ENCODE assay signal across 9 cellular contexts in genomic region chr7:130890176-130891020, GRCh38.
DNase-seq lines count a peak whose midpoint lies in the region; ATAC-seq and TF ChIP-seq lines count a peak whose summit lies in the region.
"Had no signal": no experiment of that assay in that cellular context is flagged by ENCODE, and none has a peak within 500 bp of the region (broad histone marks: within the 10 kb centered on the region; RNA-seq: fewer than 3 reads in every experiment).

No MANE protein-coding gene starts in this region.

- DNase-seq in Daoy (ENCODE audit: low read depth), result peak; percentile 33
- DNase-seq in activated CD8-positive, alpha-beta T cell treated with anti-CD3 and anti-CD28 coated beads for 36 hours, result no peak
- DNase-seq in fibroblast of the conjunctiva (ENCODE audit: low read depth), result peak; percentile 87
- DNase-seq in sciatic nerve (ENCODE audit: low spot score), result no peak
- no peak for DNase-seq in HK-2 (ENCODE audit: unreplicated experiment)
- no peak for DNase-seq in cerebellar nuclear complex (lab: John Stamatoyannopoulos, UW)
- no peak for DNase-seq in GOT3 (lab: John Stamatoyannopoulos, UW)
- DNase-seq in activated CD4-positive, alpha-beta T cell treated with anti-CD3 and anti-CD28 coated beads for 1 hour, result no peak
- DNase-seq: glutamatergic neuron had no signal

- peaks cover 79% of the 10 kb centered on the region for H3K36me3 Mint-ChIP-seq in activated CD8-positive, alpha-beta T cell treated with anti-CD3 and anti-CD28 coated beads for 36 hours (ENCODE audit: low read depth)

- no peaks in the 10 kb centered on the region for H3K27me3 Mint-ChIP-seq in activated CD8-positive, alpha-beta T cell treated with anti-CD3 and anti-CD28 coated beads for 36 hours

- intact Hi-C loops in activated CD8-positive, alpha-beta T cell treated with anti-CD3 and anti-CD28 coated beads for 36 hours (cut with micrococcal nuclease), result no loop called here
- intact Hi-C loops in sciatic nerve (cut with DNase I), result loop anchor here (10.0 kb wide), 2 partner anchors 154 to 534 kb away; no protein-coding TSS in a partner anchor

- ATAC-seq in activated CD8-positive, alpha-beta T cell treated with anti-CD3 and anti-CD28 coated beads for 36 hours, result no peak
- peak; percentile 78 for ATAC-seq in sciatic nerve

- H3K4me1 Mint-ChIP-seq in activated CD8-positive, alpha-beta T cell treated with anti-CD3 and anti-CD28 coated beads for 36 hours (ENCODE audit: low read depth), result peaks cover 70% of the 10 kb centered on the region

- CTCF ChIA-PET in activated CD8-positive, alpha-beta T cell treated with anti-CD3 and anti-CD28 coated beads for 36 hours (lab: Charles Lee), result interaction anchor here (1.7 kb wide), 1 partner anchor 16 kb away, joined by 5 read pairs; no protein-coding TSS in a partner anchor

- H3K9me3 Mint-ChIP-seq in activated CD8-positive, alpha-beta T cell treated with anti-CD3 and anti-CD28 coated beads for 36 hours, result no peaks in the 10 kb centered on the region

- TF ChIP-seq CTCF in activated CD8-positive, alpha-beta T cell treated with anti-CD3 and anti-CD28 coated beads for 36 hours (IDR thresholded peaks at IDR 0.05), result no peak

- POLR2A ChIA-PET in activated CD8-positive, alpha-beta T cell treated with anti-CD3 and anti-CD28 coated beads for 36 hours (lab: Charles Lee), result interaction anchor here (0.6 to 2.0 kb wide), 4 partner anchors 9 to 641 kb away, joined by 3 to 8 read pairs (median 4); no protein-coding TSS in a partner anchor

- H3K27ac Mint-ChIP-seq in activated CD8-positive, alpha-beta T cell treated with anti-CD3 and anti-CD28 coated beads for 36 hours, result peak overlapping the region; percentile 64

- H3K4me3 Mint-ChIP-seq in activated CD8-positive, alpha-beta T cell treated with anti-CD3 and anti-CD28 coated beads for 36 hours, result no peak overlapping the region

Comparison
In these comparisons a context has a peak if more than half of its experiments do, and no peak if none do; other contexts are left out.
1. DNase-seq: peak in Daoy (single experiment) and fibroblast of the conjunctiva (single experiment); none in activated CD8-positive, alpha-beta T cell treated with anti-CD3 and anti-CD28 coated beads for 36 hours (single experiment), sciatic nerve (single experiment), HK-2 (single experiment), cerebellar nuclear complex (0 of 2), GOT3 (single experiment) and activated CD4-positive, alpha-beta T cell treated with anti-CD3 and anti-CD28 coated beads for 1 hour (single experiment).